7 cellular contexts compared by ENCODE assay signal in the genomic region with DNA sequence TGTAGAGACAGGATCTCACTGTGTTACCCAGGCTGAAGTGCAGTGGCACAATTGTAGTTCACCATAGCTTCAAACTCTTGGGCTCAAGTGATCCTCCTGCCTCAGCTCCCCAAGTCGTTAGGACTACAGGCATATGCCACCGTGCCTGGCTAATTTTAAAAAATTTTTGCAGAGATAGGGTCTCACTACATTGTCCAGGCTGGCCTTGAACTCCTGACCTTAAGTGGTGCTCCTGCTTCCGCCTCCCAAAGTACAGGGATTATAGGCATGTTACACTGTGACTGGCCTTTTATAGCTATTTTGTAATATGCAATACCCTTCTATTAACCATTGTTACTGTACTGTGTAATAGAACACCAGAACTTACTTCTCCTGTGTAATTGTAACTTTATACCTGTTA.
"Had no signal": no experiment of that assay in that cellular context is flagged by ENCODE, and none has a peak within 500 bp of the region (broad histone marks: within the 10 kb centered on the region; RNA-seq: fewer than 3 reads in every experiment).

No MANE protein-coding gene starts in this region.

- DNase-seq: GDM1, GF-D8 had no signal

- H3K4me3 ChIP-seq: GM12878 had no signal

- ATAC-seq: GM12878 had no signal

- FAIRE-seq: G401.6, GM12878, GM12892, GM18507, GM19239 had no signal
